3 cellular contexts compared by ENCODE assay signal in the genomic region with DNA sequence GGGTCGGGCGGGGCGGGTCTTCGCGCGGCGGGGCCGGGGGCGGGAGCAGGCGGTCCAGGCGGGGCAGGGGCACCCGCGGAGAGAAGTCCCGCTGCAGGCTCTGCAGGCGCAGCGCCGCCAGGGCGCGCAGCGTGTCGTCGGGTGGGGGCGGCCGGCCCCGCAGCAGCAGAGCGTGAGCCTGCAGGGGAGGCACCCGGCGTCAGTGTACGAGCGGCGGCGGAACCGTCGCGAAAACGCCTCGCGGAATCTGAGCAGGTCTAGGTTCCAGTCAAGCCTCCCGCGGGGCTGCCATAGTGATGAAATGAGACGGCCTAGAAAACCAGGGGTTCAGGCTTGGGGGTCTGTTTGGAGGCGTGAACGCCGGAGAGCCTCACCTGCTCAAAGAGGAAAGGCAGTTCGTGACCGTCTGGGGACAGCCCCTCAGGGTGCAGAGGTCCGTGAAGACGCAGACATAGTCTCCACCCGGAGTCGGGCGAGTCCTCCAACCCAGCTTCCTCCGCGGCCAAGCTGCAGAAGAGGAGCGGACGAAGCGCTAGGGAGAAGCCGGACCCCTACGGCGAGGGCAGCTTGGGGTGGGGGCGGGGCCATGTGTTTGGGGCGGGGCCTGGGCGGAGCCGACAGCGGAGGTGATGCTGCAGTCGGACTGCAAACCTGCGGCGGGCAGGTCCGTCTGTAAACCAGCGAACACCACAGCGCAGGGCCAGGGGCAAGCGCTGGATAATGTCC.
TF ChIP-seq lines count a peak whose summit lies in the region.

No MANE protein-coding gene starts in this region.

TF ChIP-seq in PFSK-1, 5 proteins besides CTCF, POLR2A, EP300 and RAD21:
- TF ChIP-seq TAF1 (IDR thresholded peaks at IDR 0.05; ENCODE audit: borderline replicate concordance, insufficient read depth, low read length) (no peak), POLR2AphosphoS5 (IDR thresholded peaks at IDR 0.05; ENCODE audit: low read depth, low read length) (peak; percentile 31; the same call in 1 of the 2 replicates)

TF ChIP-seq in K562, 482 proteins besides CTCF, POLR2A, EP300 and RAD21:
- TF ChIP-seq, protein P1, sequence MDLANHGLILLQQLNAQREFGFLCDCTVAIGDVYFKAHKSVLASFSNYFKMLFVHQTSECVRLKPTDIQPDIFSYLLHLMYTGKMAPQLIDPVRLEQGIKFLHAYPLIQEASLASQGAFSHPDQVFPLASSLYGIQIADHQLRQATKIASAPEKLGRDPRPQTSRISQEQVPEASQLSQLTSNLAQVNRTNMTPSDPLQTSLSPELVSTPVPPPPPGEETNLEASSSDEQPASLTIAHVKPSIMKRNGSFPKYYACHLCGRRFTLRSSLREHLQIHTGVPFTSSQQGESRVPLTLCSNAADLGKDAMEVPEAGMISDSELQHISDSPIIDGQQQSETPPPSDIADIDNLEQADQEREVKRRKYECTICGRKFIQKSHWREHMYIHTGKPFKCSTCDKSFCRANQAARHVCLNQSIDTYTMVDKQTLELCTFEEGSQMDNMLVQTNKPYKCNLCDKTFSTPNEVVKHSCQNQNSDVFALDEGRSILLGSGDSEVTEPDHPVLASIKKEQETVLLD (IDR thresholded peaks at IDR 0.05): no peak
- TF ChIP-seq ZNF316 (IDR thresholded peaks at IDR 0.05): peak; percentile 38; the same call in 1 of the 2 replicates
- no peak for TF ChIP-seq CHAMP1 (IDR thresholded peaks at IDR 0.05)
- TF ChIP-seq EGR1 (conservative IDR thresholded peaks at IDR 0.05): no peak
- TF ChIP-seq, protein P2, sequence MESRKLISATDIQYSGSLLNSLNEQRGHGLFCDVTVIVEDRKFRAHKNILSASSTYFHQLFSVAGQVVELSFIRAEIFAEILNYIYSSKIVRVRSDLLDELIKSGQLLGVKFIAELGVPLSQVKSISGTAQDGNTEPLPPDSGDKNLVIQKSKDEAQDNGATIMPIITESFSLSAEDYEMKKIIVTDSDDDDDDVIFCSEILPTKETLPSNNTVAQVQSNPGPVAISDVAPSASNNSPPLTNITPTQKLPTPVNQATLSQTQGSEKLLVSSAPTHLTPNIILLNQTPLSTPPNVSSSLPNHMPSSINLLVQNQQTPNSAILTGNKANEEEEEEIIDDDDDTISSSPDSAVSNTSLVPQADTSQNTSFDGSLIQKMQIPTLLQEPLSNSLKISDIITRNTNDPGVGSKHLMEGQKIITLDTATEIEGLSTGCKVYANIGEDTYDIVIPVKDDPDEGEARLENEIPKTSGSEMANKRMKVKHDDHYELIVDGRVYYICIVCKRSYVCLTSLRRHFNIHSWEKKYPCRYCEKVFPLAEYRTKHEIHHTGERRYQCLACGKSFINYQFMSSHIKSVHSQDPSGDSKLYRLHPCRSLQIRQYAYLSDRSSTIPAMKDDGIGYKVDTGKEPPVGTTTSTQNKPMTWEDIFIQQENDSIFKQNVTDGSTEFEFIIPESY (CRISPR knock-in tag; IDR thresholded peaks at IDR 0.05): peak; percentile 71; the same call in 1 of the 2 replicates
- no peak for TF ChIP-seq FOXJ2 (tag; IDR thresholded peaks at IDR 0.05)
- TF ChIP-seq MTA3 (IDR thresholded peaks at IDR 0.05; ENCODE audit: borderline replicate concordance): no peak
- TF ChIP-seq RBFOX2 (IDR thresholded peaks at IDR 0.05; ENCODE audit: low read depth, low read length): peak; percentile 17; the same call in 1 of the 2 replicates
- no peak for TF ChIP-seq KLF6 (CRISPR knock-in tag; IDR thresholded peaks at IDR 0.05; ENCODE audit: borderline replicate concordance)
- no peak for TF ChIP-seq CHD4 (IDR thresholded peaks at IDR 0.05; ENCODE audit: insufficient read depth, insufficient replicate concordance, low read depth, low read length, poor library complexity, severe bottlenecking)
- no peak for TF ChIP-seq RBM17 (IDR thresholded peaks at IDR 0.05; ENCODE audit: borderline replicate concordance, low read depth, low read length)
- TF ChIP-seq PTTG1 (tag; IDR thresholded peaks at IDR 0.05; ENCODE audit: low read depth): no peak
TF ChIP-seq in K562: peak in this region for 3.

TF ChIP-seq in neural cell, 6 proteins besides CTCF, POLR2A, EP300 and RAD21:
- TF ChIP-seq TAF1 (IDR thresholded peaks at IDR 0.05; ENCODE audit: low read depth) (no peak), SMC3 (conservative IDR thresholded peaks at IDR 0.05; ENCODE audit: poor library complexity) (no peak), EZH2 (IDR thresholded peaks at IDR 0.05; ENCODE audit: borderline replicate concordance, insufficient read depth, low read length, poor library complexity, severe bottlenecking) (no peak), POLR2AphosphoS5 (IDR thresholded peaks at IDR 0.05) (peak; percentile 13)
- TF ChIP-seq, protein P3, sequence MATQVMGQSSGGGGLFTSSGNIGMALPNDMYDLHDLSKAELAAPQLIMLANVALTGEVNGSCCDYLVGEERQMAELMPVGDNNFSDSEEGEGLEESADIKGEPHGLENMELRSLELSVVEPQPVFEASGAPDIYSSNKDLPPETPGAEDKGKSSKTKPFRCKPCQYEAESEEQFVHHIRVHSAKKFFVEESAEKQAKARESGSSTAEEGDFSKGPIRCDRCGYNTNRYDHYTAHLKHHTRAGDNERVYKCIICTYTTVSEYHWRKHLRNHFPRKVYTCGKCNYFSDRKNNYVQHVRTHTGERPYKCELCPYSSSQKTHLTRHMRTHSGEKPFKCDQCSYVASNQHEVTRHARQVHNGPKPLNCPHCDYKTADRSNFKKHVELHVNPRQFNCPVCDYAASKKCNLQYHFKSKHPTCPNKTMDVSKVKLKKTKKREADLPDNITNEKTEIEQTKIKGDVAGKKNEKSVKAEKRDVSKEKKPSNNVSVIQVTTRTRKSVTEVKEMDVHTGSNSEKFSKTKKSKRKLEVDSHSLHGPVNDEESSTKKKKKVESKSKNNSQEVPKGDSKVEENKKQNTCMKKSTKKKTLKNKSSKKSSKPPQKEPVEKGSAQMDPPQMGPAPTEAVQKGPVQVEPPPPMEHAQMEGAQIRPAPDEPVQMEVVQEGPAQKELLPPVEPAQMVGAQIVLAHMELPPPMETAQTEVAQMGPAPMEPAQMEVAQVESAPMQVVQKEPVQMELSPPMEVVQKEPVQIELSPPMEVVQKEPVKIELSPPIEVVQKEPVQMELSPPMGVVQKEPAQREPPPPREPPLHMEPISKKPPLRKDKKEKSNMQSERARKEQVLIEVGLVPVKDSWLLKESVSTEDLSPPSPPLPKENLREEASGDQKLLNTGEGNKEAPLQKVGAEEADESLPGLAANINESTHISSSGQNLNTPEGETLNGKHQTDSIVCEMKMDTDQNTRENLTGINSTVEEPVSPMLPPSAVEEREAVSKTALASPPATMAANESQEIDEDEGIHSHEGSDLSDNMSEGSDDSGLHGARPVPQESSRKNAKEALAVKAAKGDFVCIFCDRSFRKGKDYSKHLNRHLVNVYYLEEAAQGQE (IDR thresholded peaks at IDR 0.05; ENCODE audit: borderline replicate concordance): no peak
